ENCODE assay signal across 15 cellular contexts in the genomic region with DNA sequence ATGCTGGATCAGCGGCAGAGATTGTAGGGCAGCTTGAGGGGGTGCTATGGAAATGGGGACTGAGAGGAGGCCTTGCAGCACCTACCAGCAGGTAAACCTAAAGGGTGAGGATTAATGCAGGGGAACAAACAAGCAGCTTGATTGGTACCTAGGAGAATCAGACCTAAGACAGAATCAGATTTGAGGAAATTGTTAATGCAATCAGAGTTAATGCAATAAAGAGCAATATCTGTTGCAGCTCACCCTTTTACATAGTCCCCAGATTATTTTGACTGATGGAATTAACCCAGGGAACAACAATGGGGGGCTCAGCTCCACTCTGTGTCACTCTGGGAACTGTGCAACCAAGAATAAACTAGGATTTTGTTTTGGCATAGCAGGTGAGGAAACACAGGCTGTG.
"Had no signal": no experiment of that assay in that cellular context is flagged by ENCODE, and none has a peak within 500 bp of the region (broad histone marks: within the 10 kb centered on the region; RNA-seq: fewer than 3 reads in every experiment).

No MANE protein-coding gene starts in this region.

- DNase-seq: colonic mucosa; cortex of kidney; effector CD8-positive, alpha-beta T cell; foreskin keratinocyte; heart left ventricle; hippocampal formation; left cardiac atrium; left lung; left ventricle myocardium superior; lower lobe of right lung; mesenchymal stem cell; mucosa of descending colon; naive B cell had no signal

- H3K36me3 ChIP-seq: colonic mucosa, esophagus muscularis mucosa, gastroesophageal sphincter, heart left ventricle, left lung, lower lobe of right lung had no signal

- H3K27ac ChIP-seq: colonic mucosa, esophagus muscularis mucosa, foreskin keratinocyte, gastroesophageal sphincter, heart left ventricle, left lung, lower lobe of right lung had no signal

- H3K4me3 ChIP-seq: colonic mucosa, esophagus muscularis mucosa, gastroesophageal sphincter, heart left ventricle, left lung, lower lobe of right lung, mucosa of descending colon had no signal

- H3K4me1 ChIP-seq: colonic mucosa, esophagus muscularis mucosa, foreskin keratinocyte, gastroesophageal sphincter, heart left ventricle, left lung, lower lobe of right lung had no signal

- H3K27me3 ChIP-seq: colonic mucosa, esophagus muscularis mucosa, foreskin keratinocyte, gastroesophageal sphincter, heart left ventricle, left lung had no signal

- H3K9me3 ChIP-seq: colonic mucosa, esophagus muscularis mucosa, gastroesophageal sphincter, heart left ventricle, left lung, lower lobe of right lung, mucosa of descending colon had no signal
